8 cellular contexts compared by ENCODE assay signal in genomic region chr12:97148941-97149559, GRCh38.
DNase-seq lines count a peak whose midpoint lies in the region; ATAC-seq and TF ChIP-seq lines count a peak whose summit lies in the region.

No MANE protein-coding gene starts in this region.

- ATAC-seq in HG02870 (IDR thresholded peaks at IDR 0.05; ENCODE audit: unreplicated experiment) = peak; percentile 100

- H3K4me3 ChIP-seq in WERI-Rb-1 (ENCODE audit: low read depth, low read length) = no peak overlapping the region
- no peak overlapping the region for H3K4me3 ChIP-seq in dorsolateral prefrontal cortex

- DNase-seq in activated naive CD4-positive, alpha-beta T cell treated with Interleukin-2 at 50 U/mL for 16 hours = peak; percentile 49
- DNase-seq in activated naive CD4-positive, alpha-beta T cell (lab: John Stamatoyannopoulos, UW) = no peak
- DNase-seq in NCI-H1694 (lab: John Stamatoyannopoulos, UW) (peak; percentile 10), WERI-Rb-1 (peak; percentile 73), dorsolateral prefrontal cortex (peak in 7 of 10 donors; percentile 43 to 69 (median 56)), mesothelial cell of epicardium (ENCODE audit: low spot score in 2 of 2, unreplicated experiment in 2 of 2) (peak; percentile 32 to 68), superior temporal gyrus (ENCODE audit: extremely low spot score) (peak; percentile 65)

- H3K27me3 ChIP-seq in WERI-Rb-1 (ENCODE audit: insufficient read depth, low read depth, severe bottlenecking) (peaks cover 3% of the 10 kb centered on the region), dorsolateral prefrontal cortex (no peaks in the 10 kb centered on the region)

- no peaks in the 10 kb centered on the region for H3K36me3 ChIP-seq in WERI-Rb-1

- no peaks in the 10 kb centered on the region for H3K27me3 Mint-ChIP-seq in mesothelial cell of epicardium (ENCODE audit: low read depth)

- H3K27ac Mint-ChIP-seq in mesothelial cell of epicardium = no peak overlapping the region

- H3K27ac ChIP-seq in WERI-Rb-1 = no peak overlapping the region
- H3K27ac ChIP-seq in dorsolateral prefrontal cortex = no peak overlapping the region

- peak; percentile 95 for TF ChIP-seq CTCF in WERI-Rb-1 (IDR thresholded peaks at IDR 0.05; ENCODE audit: low read depth, low read length)
- TF ChIP-seq CTCF in dorsolateral prefrontal cortex (IDR thresholded peaks at IDR 0.05 in 54 of 56, conservative IDR thresholded peaks at IDR 0.05 in 2 of 56; ENCODE audit: low read depth in 1 of 56, partially characterized antibody in 56 of 56) = peak in 55 of 56 donors; percentile 19 to 88 (median 72)
- peak; percentile 32 for TF ChIP-seq CTCF in mesothelial cell of epicardium (IDR thresholded peaks at IDR 0.05; ENCODE audit: unreplicated experiment)

- intact Hi-C loops in dorsolateral prefrontal cortex (cut with DNase I) = loop anchor here (2.0 to 10.0 kb wide), 3 partner anchors 156 to 253 kb away; no protein-coding TSS in a partner anchor

- no peaks in the 10 kb centered on the region for H3K36me3 Mint-ChIP-seq in mesothelial cell of epicardium

- H3K4me1 Mint-ChIP-seq in mesothelial cell of epicardium = peaks cover 2% of the 10 kb centered on the region

- no peak overlapping the region for H3K4me3 Mint-ChIP-seq in mesothelial cell of epicardium

- H3K9me3 Mint-ChIP-seq in mesothelial cell of epicardium = no peaks in the 10 kb centered on the region

- H3K9me3 ChIP-seq in WERI-Rb-1 (ENCODE audit: severe bottlenecking) = no peaks in the 10 kb centered on the region

Comparison
In these comparisons a context has a peak if more than half of its experiments do, and no peak if none do; other contexts are left out.
1. DNase-seq: peak in activated naive CD4-positive, alpha-beta T cell treated with Interleukin-2 at 50 U/mL for 16 hours (single experiment), NCI-H1694 (single experiment), WERI-Rb-1 (single experiment), dorsolateral prefrontal cortex (7 of 10), mesothelial cell of epicardium (2 of 2) and superior temporal gyrus (single experiment); none in activated naive CD4-positive, alpha-beta T cell (0 of 4).
2. CTCF ChIP-seq: peak in every context shown above with its lines; median percentile 95 in WERI-Rb-1; 72 in dorsolateral prefrontal cortex; 32 in mesothelial cell of epicardium.